In genomic region chr1:231421616-231421970, GRCh38 we compare ENCODE assay signal across 8 cellular contexts.
DNase-seq lines count a peak whose midpoint lies in the region; ATAC-seq lines count a peak whose summit lies in the region.

No MANE protein-coding gene starts in this region.

- H3K9ac ChIP-seq in BLaER1, result peak overlapping the region; percentile 92
- peak overlapping the region; percentile 69 for H3K9ac ChIP-seq in SK-N-MC (ENCODE audit: insufficient read length)

- H3K9me3 ChIP-seq in BLaER1, result no peaks in the 10 kb centered on the region
- H3K9me3 ChIP-seq in SK-N-MC (ENCODE audit: low read depth, low read length), result no peaks in the 10 kb centered on the region

- peak overlapping the region; percentile 90 for H3K4me2 ChIP-seq in BLaER1

- H3K27me3 ChIP-seq in BLaER1, result no peaks in the 10 kb centered on the region

- DNase-seq in SK-N-MC (ENCODE audit: low read depth, low spot score) (no peak), left kidney (ENCODE audit: low read depth, low spot score) (peak; percentile 82), KBM-7 (no peak)
- DNase-seq in central memory CD4-positive, alpha-beta T cell, result peak; percentile 50
- peak; percentile 21 for DNase-seq in stimulated activated CD8-positive, alpha-beta memory T cell treated with anti-CD3 and anti-CD28 coated beads, Interleukin-7, amount 100 ng/mL, for 24 hours (ENCODE audit: low read depth)

- ATAC-seq in GM18868 (IDR thresholded peaks at IDR 0.05; ENCODE audit: unreplicated experiment) (peak; percentile 30), HG03095 (IDR thresholded peaks at IDR 0.05; ENCODE audit: unreplicated experiment) (peak; percentile 33)

- in situ Hi-C loops in KBM-7 (cut with MboI; ENCODE audit: low pct_unique_long_range_greater_than_20kb, low sequenced_read_pairs), result no loop called here

- H3K4me3 ChIP-seq in BLaER1, result peak overlapping the region; percentile 97
- H3K4me3 ChIP-seq in SK-N-MC, result peak overlapping the region; percentile 91

- H4K20me1 ChIP-seq in BLaER1, result peaks cover 51% of the 10 kb centered on the region

- H3K36me3 ChIP-seq in BLaER1, result no peaks in the 10 kb centered on the region
- no peaks in the 10 kb centered on the region for H3K36me3 ChIP-seq in SK-N-MC (ENCODE audit: insufficient read depth, low read length)

- H3K4me1 ChIP-seq in BLaER1, result peaks cover 33% of the 10 kb centered on the region

- H3K27ac ChIP-seq in BLaER1, result peak overlapping the region; percentile 93
- H3K27ac ChIP-seq in SK-N-MC, result no peak overlapping the region

Comparison
In these comparisons a context has a peak if more than half of its experiments do, and no peak if none do; other contexts are left out.
1. DNase-seq: peak in central memory CD4-positive, alpha-beta T cell (single experiment), left kidney (single experiment) and stimulated activated CD8-positive, alpha-beta memory T cell treated with anti-CD3 and anti-CD28 coated beads, Interleukin-7, amount 100 ng/mL, for 24 hours (single experiment); none in SK-N-MC (single experiment) and KBM-7 (single experiment).